ENCODE assay signal across 8 cellular contexts in genomic region chr18:54671291-54671881, GRCh38.
DNase-seq lines count a peak whose midpoint lies in the region; ATAC-seq, FAIRE-seq and TF ChIP-seq lines count a peak whose summit lies in the region.

No MANE protein-coding gene starts in this region.

- no peak overlapping the region for H2AFZ ChIP-seq in HepG2 (ENCODE audit: low read length)

- no peak for TF ChIP-seq RAD21 in HepG2 (CRISPR knock-in tag; IDR thresholded peaks at IDR 0.05)

- 53% methylated on average over 1 of the region's 1 CpG for WGBS in HepG2 (ENCODE audit: low lambda C conversion rate)

- intact Hi-C loops in HepG2 (cut with micrococcal nuclease; ENCODE audit: unreplicated experiment) = loop anchor here (1.0 to 2.0 kb wide), 3 partner anchors 112 to 279 kb away; no protein-coding TSS in a partner anchor

- no peaks in the 10 kb centered on the region for H3K27me3 ChIP-seq in HepG2 (ENCODE audit: control insufficient read depth in 1 of 2, insufficient read depth in 2 of 2, low read length in 2 of 2)

- no peaks in the 10 kb centered on the region for H3K36me3 ChIP-seq in HepG2 (replicated peaks in 1 of 2; ENCODE audit: control insufficient read depth in 1 of 2, insufficient read depth in 2 of 2, low read length in 2 of 2)

- no peak for FAIRE-seq in HepG2 (lab: Jason Lieb, UNC)

- no peak for TF ChIP-seq EP300 in HepG2 (IDR thresholded peaks at IDR 0.05; ENCODE audit: low read depth in 2 of 2, low read length in 2 of 2)
- TF ChIP-seq EP300 in HepG2 (CRISPR knock-in tag; IDR thresholded peaks at IDR 0.05; ENCODE audit: borderline replicate concordance) = no peak

- CTCF ChIA-PET in HepG2 (lab: Yijun Ruan, JAX; ENCODE audit: low intra/inter-chr PET ratio, low total read pairs) = interaction anchor here (1.8 to 2.6 kb wide), 2 partner anchors 112 to 227 kb away, joined by 13 to 15 read pairs; no protein-coding TSS in a partner anchor

- no peaks in the 10 kb centered on the region for H3K4me1 ChIP-seq in HepG2 (ENCODE audit: insufficient read depth, low read length)

- BruUV-seq in HepG2 (replicated peaks; lab: Mats Ljungman, UMichigan) = no TSS peak

- H3K4me2 ChIP-seq in HepG2 (ENCODE audit: low read depth, low read length) = no peak overlapping the region

- TF ChIP-seq POLR2A in NB4 (IDR thresholded peaks at IDR 0.05; ENCODE audit: extremely low read depth, insufficient read length) (no peak), HepG2 (IDR thresholded peaks at IDR 0.05; ENCODE audit: insufficient read depth in 1 of 2, low read depth in 2 of 2, low read length in 2 of 2) (no peak)

- no peaks in the 10 kb centered on the region for H4K20me1 ChIP-seq in HepG2 (ENCODE audit: insufficient read depth, low read length)

- no peak overlapping the region for H3K27ac ChIP-seq in HepG2 (ENCODE audit: extremely low read length, insufficient read depth, low read length)

- no peaks in the 10 kb centered on the region for H3K9me3 ChIP-seq in HepG2 (ENCODE audit: low read length)

- H3K79me2 ChIP-seq in HepG2 (ENCODE audit: insufficient read depth, low read length) = no peaks in the 10 kb centered on the region

- H3K4me3 ChIP-seq in NB4 (ENCODE audit: low read depth, low read length) (no peak overlapping the region), HepG2 (replicated peaks in 1 of 3; ENCODE audit: insufficient read depth in 1 of 3, low read depth in 2 of 3, low read length in 3 of 3) (no peak overlapping the region)

- no peak for ATAC-seq in HepG2

- in situ Hi-C loops in HepG2 (cut with HindIII; ENCODE audit: extremely low pct_ligation_motif_present, low pct_unique_long_range_greater_than_20kb) = loop anchor here (10.0 kb wide), 1 partner anchor 117 kb away; no protein-coding TSS in a partner anchor

- POLR2A ChIA-PET in HepG2 (lab: Yijun Ruan, JAX) = no interaction called here

- TF ChIP-seq CTCF in NB4 (IDR thresholded peaks at IDR 0.05; ENCODE audit: low read depth, low read length) (no peak), HepG2 (CRISPR knock-in tag; IDR thresholded peaks at IDR 0.05) (peak; percentile 47)

- H3K9ac ChIP-seq in HepG2 (ENCODE audit: insufficient read depth, low read depth, low read length) = no peak overlapping the region

- DNase-seq in NCI-H2081 (lab: John Stamatoyannopoulos, UW) (peak; percentile 19 to 27), NCI-H2081 treated with DMSO at 0.1 percent for 48 hours (lab: John Stamatoyannopoulos, UW) (no peak), NB4 (ENCODE audit: low read depth) (peak; percentile 50), astrocyte of the hippocampus (ENCODE audit: low read depth, low spot score) (peak; percentile 58), HepG2 (ENCODE audit: low spot score) (peak; percentile 19), occipital lobe (lab: John Stamatoyannopoulos, UW) (no peak), cortex of kidney (lab: John Stamatoyannopoulos, UW) (no peak)
- no peak for DNase-seq in activated CD8-positive, alpha-beta memory T cell treated with anti-CD3 and anti-CD28 coated beads, Interleukin-2, amount 50 U/mL, for 48 hours

TF ChIP-seq in HepG2, 621 proteins besides CTCF, POLR2A, EP300 and RAD21:
- TF ChIP-seq STAG1 (CRISPR knock-in tag; IDR thresholded peaks at IDR 0.05) (peak; percentile 59), SMC3 (IDR thresholded peaks at IDR 0.05; ENCODE audit: low read length) (0 out of 2 replicates have a peak, but pooled peaks have one; percentile 18), ZMAT5 (CRISPR knock-in tag; IDR thresholded peaks at IDR 0.05; ENCODE audit: borderline replicate concordance, low read depth) (no peak), GPBP1L1 (CRISPR knock-in tag; IDR thresholded peaks at IDR 0.05) (no peak), ARID4A (CRISPR knock-in tag; IDR thresholded peaks at IDR 0.05; ENCODE audit: borderline replicate concordance) (no peak)

Comparison
In these comparisons a context has a peak if more than half of its experiments do, and no peak if none do; other contexts are left out.
1. DNase-seq: peak in NCI-H2081 (2 of 2), NB4 (single experiment), astrocyte of the hippocampus (single experiment) and HepG2 (single experiment); none in NCI-H2081 treated with DMSO at 0.1 percent for 48 hours (single experiment), occipital lobe (single experiment), cortex of kidney (single experiment) and activated CD8-positive, alpha-beta memory T cell treated with anti-CD3 and anti-CD28 coated beads, Interleukin-2, amount 50 U/mL, for 48 hours (single experiment).